12 cellular contexts compared by ENCODE assay signal in genomic region chr10:69728335-69728861, GRCh38.
DNase-seq lines count a peak whose midpoint lies in the region; ATAC-seq, FAIRE-seq and TF ChIP-seq lines count a peak whose summit lies in the region.
"Had no signal": no experiment of that assay in that cellular context is flagged by ENCODE, and none has a peak within 500 bp of the region (broad histone marks: within the 10 kb centered on the region; RNA-seq: fewer than 3 reads in every experiment).

No MANE protein-coding gene starts in this region.

- no peak for FAIRE-seq in D721Med (lab: Jason Lieb, UNC)
- FAIRE-seq: GM12891 had no signal

- H3K9ac ChIP-seq in liver (ENCODE audit: low read depth in 1 of 2, low read length in 2 of 2): no peak overlapping the region
- H3K9ac ChIP-seq: BLaER1 had no signal

- WGBS in liver: 36% methylated on average over 3 of the region's 3 CpGs

- DNase-seq in EH (ENCODE audit: low read depth): peak; percentile 88
- peak; percentile 95 for DNase-seq in RPMI7951 (ENCODE audit: low read depth)
- DNase-seq in epithelial cell of esophagus (ENCODE audit: low read depth): peak; percentile 99
- no peak for DNase-seq in amygdala (lab: John Stamatoyannopoulos, UW)
- no peak for DNase-seq in D721Med (ENCODE audit: insufficient read length, low spot score)
- DNase-seq in NCI-H1092 treated with DMSO at 0.1 percent for 48 hours (lab: John Stamatoyannopoulos, UW): no peak
- DNase-seq: NCI-H1694 had no signal

- H3K9me3 ChIP-seq in liver (ENCODE audit: control insufficient read depth in 4 of 4, low read length in 3 of 4): no peaks in the 10 kb centered on the region
- H3K9me3 ChIP-seq: BLaER1, SJCRH30 had no signal

- no peaks in the 10 kb centered on the region for H3K4me1 ChIP-seq in liver (ENCODE audit: control insufficient read depth in 4 of 4, insufficient read depth in 4 of 4, low read length in 3 of 4)

- H3K4me3 ChIP-seq in epithelial cell of esophagus (ENCODE audit: low read length) (no peak overlapping the region), liver (ENCODE audit: low read depth in 1 of 3, low read length in 3 of 3) (no peak overlapping the region)
- H3K4me3 ChIP-seq: BLaER1, SJCRH30 had no signal

- TF ChIP-seq CTCF in epithelial cell of esophagus (IDR thresholded peaks at IDR 0.05; ENCODE audit: insufficient read depth, low read depth, low read length, missing control alignments) (no peak), liver (IDR thresholded peaks at IDR 0.05; ENCODE audit: low read depth, low read length, missing input control) (no peak), D721Med (IDR thresholded peaks at IDR 0.05; ENCODE audit: insufficient read depth, missing control alignments) (no peak)

- H3K36me3 ChIP-seq in liver (ENCODE audit: control insufficient read depth in 4 of 4, insufficient read depth in 3 of 4, low read depth in 1 of 4, low read length in 3 of 4): no peaks in the 10 kb centered on the region
- H3K36me3 ChIP-seq: BLaER1, SJCRH30 had no signal

- peaks cover 0 to 6% (median 0%) of the 10 kb centered on the region in 4 donors for H3K27me3 ChIP-seq in liver (ENCODE audit: control insufficient read depth in 4 of 4, insufficient read depth in 4 of 4, low read length in 3 of 4)
- H3K27me3 ChIP-seq: BLaER1, SJCRH30 had no signal

- no peak overlapping the region for H3K27ac ChIP-seq in liver (ENCODE audit: low read depth in 1 of 2, low read length in 2 of 2)
- H3K27ac ChIP-seq: BLaER1, SJCRH30 had no signal

- ATAC-seq in GM18520 (IDR thresholded peaks at IDR 0.05; ENCODE audit: unreplicated experiment): no peak

- no peak for TF ChIP-seq RAD21 in liver (IDR thresholded peaks at IDR 0.05)

TF ChIP-seq in liver, 16 proteins besides CTCF, POLR2A, EP300 and RAD21:
- TF ChIP-seq FOXA1 (IDR thresholded peaks at IDR 0.05): no peak
- TF ChIP-seq FOXA2 (IDR thresholded peaks at IDR 0.05): no peak
- TF ChIP-seq NR2F2 (IDR thresholded peaks at IDR 0.05): peak; percentile 55
- TF ChIP-seq YY1 (IDR thresholded peaks at IDR 0.05): no peak

Comparison
In these comparisons a context has a peak if more than half of its experiments do, and no peak if none do; other contexts are left out.
1. DNase-seq: peak in EH (single experiment), RPMI7951 (single experiment) and epithelial cell of esophagus (single experiment); none in amygdala (0 of 56), D721Med (single experiment) and NCI-H1092 treated with DMSO at 0.1 percent for 48 hours (single experiment).